In genomic region chr7:30148951-30149459, GRCh38 we compare ENCODE assay signal across 9 cellular contexts. TPM values are rescaled to one million over a fixed set of nuclear protein-coding genes. Genes with fewer than 3 reads are reported as not detected.
DNase-seq lines count a peak whose midpoint lies in the region; ATAC-seq and TF ChIP-seq lines count a peak whose summit lies in the region.
"Had no signal": no experiment of that assay in that cellular context is flagged by ENCODE, and none has a peak within 500 bp of the region (broad histone marks: within the 10 kb centered on the region; RNA-seq: fewer than 3 reads in every experiment).

No MANE protein-coding gene starts in this region.

- H3K9me3 Mint-ChIP-seq in activated naive CD8-positive, alpha-beta T cell treated with anti-CD3 and anti-CD28 coated beads, Interleukin-2, amount 50 U/mL, for 24 hours = no peaks in the 10 kb centered on the region

- no peaks in the 10 kb centered on the region for H3K4me1 ChIP-seq in prostate gland (replicated peaks)

- peak overlapping the region; percentile 64 for H3K27ac Mint-ChIP-seq in activated naive CD8-positive, alpha-beta T cell treated with anti-CD3 and anti-CD28 coated beads, Interleukin-2, amount 50 U/mL, for 24 hours

- no peak for TF ChIP-seq CTCF in prostate gland (IDR thresholded peaks at IDR 0.05)

- ATAC-seq in activated naive CD8-positive, alpha-beta T cell treated with anti-CD3 and anti-CD28 coated beads, Interleukin-2, amount 50 U/mL, for 24 hours = peak; percentile 42
- ATAC-seq in GM21825 (IDR thresholded peaks at IDR 0.05; ENCODE audit: unreplicated experiment) (no peak), HG02571 (IDR thresholded peaks at IDR 0.05; ENCODE audit: unreplicated experiment) (no peak)

- DNase-seq in SIG-M5 treated with dmso at 0.1 percent for 504 hours (lab: John Stamatoyannopoulos, UW; ENCODE audit: unreplicated experiment) (peak; percentile 36), SIG-M5 (lab: John Stamatoyannopoulos, UW) (no peak), NCI-H2107 treated with DMSO at 0.1 percent for 48 hours (lab: John Stamatoyannopoulos, UW; ENCODE audit: unreplicated experiment) (peak; percentile 97), prostate gland (ENCODE audit: low spot score) (peak; percentile 50), islet precursor cell (no peak)
- DNase-seq in activated naive CD8-positive, alpha-beta T cell treated with anti-CD3 and anti-CD28 coated beads, Interleukin-2, amount 50 U/mL, for 24 hours = peak; percentile 22
- DNase-seq: effector memory CD4-positive, alpha-beta T cell had no signal

- peaks cover 4% of the 10 kb centered on the region for H3K4me1 Mint-ChIP-seq in activated naive CD8-positive, alpha-beta T cell treated with anti-CD3 and anti-CD28 coated beads, Interleukin-2, amount 50 U/mL, for 24 hours

- no peak overlapping the region for H3K4me3 ChIP-seq in prostate gland

- H3K9me3 ChIP-seq in prostate gland = no peaks in the 10 kb centered on the region

- TF ChIP-seq POLR2A in prostate gland (IDR thresholded peaks at IDR 0.05) = no peak

- H3K36me3 ChIP-seq in prostate gland = no peaks in the 10 kb centered on the region

- peak overlapping the region; percentile 14 for H3K4me3 Mint-ChIP-seq in activated naive CD8-positive, alpha-beta T cell treated with anti-CD3 and anti-CD28 coated beads, Interleukin-2, amount 50 U/mL, for 24 hours

- 62% methylated on average over 13 of the region's 13 CpGs for WGBS in prostate gland

- no peaks in the 10 kb centered on the region for H3K27me3 Mint-ChIP-seq in activated naive CD8-positive, alpha-beta T cell treated with anti-CD3 and anti-CD28 coated beads, Interleukin-2, amount 50 U/mL, for 24 hours

- intact Hi-C loops in prostate gland (cut with DNase I) = no loop called here

- peak overlapping the region in 1 of 2 donors; percentile 5 for H3K27ac ChIP-seq in prostate gland

- no peaks in the 10 kb centered on the region for H3K27me3 ChIP-seq in prostate gland (replicated peaks; ENCODE audit: insufficient read depth)

- H3K36me3 Mint-ChIP-seq in activated naive CD8-positive, alpha-beta T cell treated with anti-CD3 and anti-CD28 coated beads, Interleukin-2, amount 50 U/mL, for 24 hours (ENCODE audit: low read depth) = no peaks in the 10 kb centered on the region

RNA-seq across cellular contexts. Expression of gene MTURN, which starts 14.2 kb away (rescaled TPM):
- 10 to 100 TPM; 22.6 to 26.9 TPM for total RNA-seq in prostate gland

Comparison
In these comparisons a context has a peak if more than half of its experiments do, and no peak if none do; other contexts are left out.
1. DNase-seq: peak in SIG-M5 treated with dmso at 0.1 percent for 504 hours (single experiment), NCI-H2107 treated with DMSO at 0.1 percent for 48 hours (single experiment), activated naive CD8-positive, alpha-beta T cell treated with anti-CD3 and anti-CD28 coated beads, Interleukin-2, amount 50 U/mL, for 24 hours (single experiment) and prostate gland (single experiment); none in SIG-M5 (single experiment) and islet precursor cell (single experiment).